ENCODE assay signal across 8 cellular contexts in the genomic region with DNA sequence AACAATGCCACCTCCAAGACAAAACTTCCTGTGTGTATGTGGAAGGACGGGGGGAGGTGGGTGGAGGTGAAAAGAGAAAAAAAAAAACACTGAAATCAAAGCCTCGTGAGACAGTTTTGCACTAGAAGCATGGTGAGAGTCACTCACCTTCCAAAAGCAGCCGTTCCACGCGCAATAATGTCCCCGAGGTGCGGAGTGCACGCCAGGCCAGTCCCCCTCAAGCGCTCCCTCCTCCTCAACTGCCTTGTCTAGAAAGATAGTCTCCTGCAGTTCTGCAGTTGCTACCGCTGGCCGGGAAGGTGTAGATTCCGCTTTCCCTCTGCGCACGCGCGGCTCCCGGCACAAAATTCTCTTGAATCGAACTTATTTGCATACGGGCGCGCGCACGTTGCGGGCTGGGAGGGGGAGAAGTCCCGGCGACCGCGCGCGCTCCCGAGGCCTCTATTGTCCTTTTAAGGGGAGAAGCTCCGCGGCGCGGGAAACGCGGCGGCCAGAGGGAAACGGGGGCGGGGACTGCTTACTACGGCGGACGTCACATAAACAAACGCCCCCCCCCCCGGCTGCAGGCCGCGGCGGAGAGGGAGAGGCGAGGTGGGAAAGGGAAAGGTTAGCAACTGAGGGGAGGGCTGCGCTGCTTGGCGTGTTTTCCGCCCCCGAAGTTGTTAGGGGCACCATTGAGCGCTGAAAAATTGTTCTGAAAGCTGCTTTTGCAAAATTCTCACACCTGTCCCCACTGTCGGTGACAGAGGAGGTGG. TPM values are rescaled to one million over a fixed set of nuclear protein-coding genes. Genes with fewer than 3 reads are reported as not detected.
DNase-seq lines count a peak whose midpoint lies in the region; ATAC-seq, FAIRE-seq and TF ChIP-seq lines count a peak whose summit lies in the region.

A gene with protein sequence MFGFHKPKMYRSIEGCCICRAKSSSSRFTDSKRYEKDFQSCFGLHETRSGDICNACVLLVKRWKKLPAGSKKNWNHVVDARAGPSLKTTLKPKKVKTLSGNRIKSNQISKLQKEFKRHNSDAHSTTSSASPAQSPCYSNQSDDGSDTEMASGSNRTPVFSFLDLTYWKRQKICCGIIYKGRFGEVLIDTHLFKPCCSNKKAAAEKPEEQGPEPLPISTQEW (minus strand): TSS at position 274 of the 755 bp plus-strand sequence. CDS start 27,946 bp downstream, outside the sequence.

- H3K4me1 ChIP-seq in right atrium auricular region (peaks cover 0 to 22% of the 10 kb centered on the region in 2 donors), psoas muscle (no peaks in the 10 kb centered on the region)

- intact Hi-C loops in psoas muscle (cut with DNase I): no loop called here

- H3K27ac ChIP-seq in right atrium auricular region (peak within 1 kb of the TSS; percentile 73 to 83), psoas muscle (peak within 1 kb of the TSS; percentile 72)

- DNase-seq in NCI-H187 (lab: John Stamatoyannopoulos, UW): peak; percentile 97 to 100
- DNase-seq in T-helper 2 cell: peak; percentile 97 to 99 (median 98)
- peak; percentile 58 to 99 (median 93) for DNase-seq in anterior cingulate cortex (lab: John Stamatoyannopoulos, UW)
- peak; percentile 100 for DNase-seq in right atrium auricular region (ENCODE audit: low spot score)
- DNase-seq in psoas muscle: peak; percentile 100
- peak; percentile 97 for DNase-seq in urothelium cell line (ENCODE audit: low spot score)

- H3K4me3 ChIP-seq in right atrium auricular region: peak within 1 kb of the TSS; percentile 56 to 81
- peak within 1 kb of the TSS; percentile 82 for H3K4me3 ChIP-seq in psoas muscle

- TF ChIP-seq CTCF in right atrium auricular region (IDR thresholded peaks at IDR 0.05) (no peak), psoas muscle (IDR thresholded peaks at IDR 0.05) (no peak)

- ATAC-seq in GM18498 (IDR thresholded peaks at IDR 0.05; ENCODE audit: unreplicated experiment) (peak; percentile 50), HG02938 (IDR thresholded peaks at IDR 0.05; ENCODE audit: unreplicated experiment) (peak; percentile 43), psoas muscle (peak; percentile 87 to 94 (median 94))

- H3K9me3 ChIP-seq in right atrium auricular region (no peaks in the 10 kb centered on the region), psoas muscle (no peaks in the 10 kb centered on the region)

- FAIRE-seq in urothelium cell line (lab: Jason Lieb, UNC): peak; percentile 71

- H3K27me3 ChIP-seq in right atrium auricular region (no peaks in the 10 kb centered on the region), psoas muscle (ENCODE audit: insufficient read depth in 3 of 3, low read length in 2 of 3) (peaks cover 0 to 25% (median 0%) of the 10 kb centered on the region in 3 donors)

- H3K36me3 ChIP-seq in right atrium auricular region (no peaks in the 10 kb centered on the region), psoas muscle (ENCODE audit: insufficient read depth in 1 of 2, low read depth in 1 of 2) (no peaks in the 10 kb centered on the region)

- 0 to 1% (median 0%) methylated on average over 47 to 55 of the region's 55 CpGs for WGBS in psoas muscle, 3 donors

RNA-seq across cellular contexts. Expression of the gene that starts here (rescaled TPM):
- total RNA-seq in right atrium auricular region: 10 to 100 TPM; 22.4 to 34.7 TPM
- 1 to 10 TPM; 1.8 to 7.7 (median 3.7) TPM for total RNA-seq in psoas muscle
- polyA plus RNA-seq in psoas muscle: 1 to 10 TPM; 1.3 to 2.9 (median 2.7) TPM

Comparison
In these comparisons a context has a peak if more than half of its experiments do, and no peak if none do; other contexts are left out.
1. Peak in every context shown above with its lines: DNase-seq, ATAC-seq, H3K4me3 ChIP-seq and H3K27ac ChIP-seq.
2. ATAC-seq: peak in every context shown above with its lines; median percentile 94 in psoas muscle; 50 in GM18498; 43 in HG02938.